ENCODE assay signal across 9 cellular contexts in the genomic region with DNA sequence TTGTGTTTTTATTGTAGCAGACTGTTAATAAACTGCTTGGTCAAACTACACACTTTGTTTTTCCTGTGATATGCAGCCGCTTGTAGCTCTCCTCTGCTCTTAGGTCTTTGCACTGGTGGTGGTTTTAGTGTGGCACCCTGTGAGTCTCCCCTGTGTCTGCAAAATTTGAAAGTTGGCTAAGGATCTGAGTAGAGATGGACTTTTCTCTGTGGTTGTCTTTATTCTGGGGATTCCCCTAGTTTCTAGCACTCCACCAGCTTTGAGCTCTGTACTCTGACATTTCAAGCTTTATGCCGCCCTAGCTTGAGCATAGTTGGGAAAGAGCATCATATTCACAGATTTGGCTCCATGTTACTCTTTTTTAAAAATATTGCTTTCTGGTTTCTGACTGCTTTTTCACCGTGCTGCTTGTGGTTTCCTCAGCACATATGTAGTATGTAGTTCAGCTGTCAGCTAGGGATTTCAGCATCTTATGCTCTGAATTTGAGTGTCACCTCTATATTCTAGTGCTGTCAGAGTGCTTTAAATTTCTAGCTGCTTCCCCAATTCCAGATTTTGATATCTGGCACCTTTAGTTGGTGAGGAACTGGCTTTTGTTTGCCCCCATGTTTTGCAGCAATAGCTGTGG. TPM values are rescaled to one million over a fixed set of nuclear protein-coding genes. Genes with fewer than 3 reads are reported as not detected.
DNase-seq lines count a peak whose midpoint lies in the region; ATAC-seq and TF ChIP-seq lines count a peak whose summit lies in the region.
"Had no signal": no experiment of that assay in that cellular context is flagged by ENCODE, and none has a peak within 500 bp of the region (broad histone marks: within the 10 kb centered on the region; RNA-seq: fewer than 3 reads in every experiment).

No MANE protein-coding gene starts in this region.

- H3K4me1 ChIP-seq in right cardiac atrium (ENCODE audit: control insufficient read depth, insufficient read depth, low read length): peaks cover 15% of the 10 kb centered on the region
- H3K4me1 ChIP-seq in transverse colon: peaks cover 0 to 63% (median 32%) of the 10 kb centered on the region in 4 donors

- H3K27ac ChIP-seq in right cardiac atrium (ENCODE audit: low read length): no peak overlapping the region
- H3K27ac ChIP-seq in transverse colon: no peak overlapping the region
- H3K27ac ChIP-seq: heart left ventricle had no signal

- H3K4me3 Mint-ChIP-seq in activated CD8-positive, alpha-beta T cell treated with anti-CD3 and anti-CD28 coated beads for 36 hours: no peak overlapping the region
- no peak overlapping the region for H3K4me3 Mint-ChIP-seq in endothelial cell (ENCODE audit: unreplicated experiment)

- H3K27me3 ChIP-seq in GM06990 (replicated peaks; ENCODE audit: control insufficient read depth, insufficient read depth, low read length) (no peaks in the 10 kb centered on the region), right cardiac atrium (ENCODE audit: control insufficient read depth, insufficient read depth) (no peaks in the 10 kb centered on the region), transverse colon (no peaks in the 10 kb centered on the region)
- H3K27me3 ChIP-seq: heart left ventricle had no signal

- peak overlapping the region; percentile 21 for H3K27ac Mint-ChIP-seq in activated CD8-positive, alpha-beta T cell treated with anti-CD3 and anti-CD28 coated beads for 36 hours
- H3K27ac Mint-ChIP-seq in endothelial cell (ENCODE audit: unreplicated experiment): no peak overlapping the region

- in situ Hi-C loops in transverse colon (cut with MboI; ENCODE audit: low pct_ligation_motif_present in 1 of 4, low pct_unique_long_range_greater_than_20kb in 1 of 4, low sequenced_read_pairs in 3 of 4): no loop called here

- peaks cover 20% of the 10 kb centered on the region for H3K36me3 Mint-ChIP-seq in activated CD8-positive, alpha-beta T cell treated with anti-CD3 and anti-CD28 coated beads for 36 hours (ENCODE audit: low read depth)
- H3K36me3 Mint-ChIP-seq in endothelial cell (ENCODE audit: low read depth, unreplicated experiment): no peaks in the 10 kb centered on the region

- TF ChIP-seq CTCF in GM06990 (IDR thresholded peaks at IDR 0.05; ENCODE audit: insufficient read depth, low read length, poor library complexity, severe bottlenecking) (no peak), endothelial cell (IDR thresholded peaks at IDR 0.05; ENCODE audit: unreplicated experiment) (no peak), transverse colon (IDR thresholded peaks at IDR 0.05) (no peak)
- TF ChIP-seq CTCF in activated CD8-positive, alpha-beta T cell treated with anti-CD3 and anti-CD28 coated beads for 36 hours (IDR thresholded peaks at IDR 0.05): no peak

- ATAC-seq in GM19324 (IDR thresholded peaks at IDR 0.05; ENCODE audit: low FRiP score, unreplicated experiment): peak; percentile 58
- peak; percentile 52 for ATAC-seq in HG02973 (IDR thresholded peaks at IDR 0.05; ENCODE audit: unreplicated experiment)
- peak; percentile 86 for ATAC-seq in activated CD8-positive, alpha-beta T cell treated with anti-CD3 and anti-CD28 coated beads for 36 hours
- no peak for ATAC-seq in sciatic nerve
- no peak for ATAC-seq in right cardiac atrium
- ATAC-seq: heart left ventricle had no signal

- H3K27me3 Mint-ChIP-seq in activated CD8-positive, alpha-beta T cell treated with anti-CD3 and anti-CD28 coated beads for 36 hours: no peaks in the 10 kb centered on the region
- peaks cover 2% of the 10 kb centered on the region for H3K27me3 Mint-ChIP-seq in endothelial cell (ENCODE audit: unreplicated experiment)

- peak overlapping the region; percentile 16; the same call in 1 of the 2 replicates for H3K4me3 ChIP-seq in GM06990 (replicated peaks; ENCODE audit: low read depth, low read length)
- H3K4me3 ChIP-seq in right cardiac atrium (ENCODE audit: low read length): no peak overlapping the region
- H3K4me3 ChIP-seq in transverse colon: no peak overlapping the region
- H3K4me3 ChIP-seq: heart left ventricle had no signal

- 81% methylated on average over 3 of the region's 3 CpGs for WGBS in right cardiac atrium
- WGBS in transverse colon (ENCODE audit: low coverage in 1 of 2), 2 donors: 64 to 67% methylated on average over 2 to 3 of the region's 3 CpGs

- H3K9me3 Mint-ChIP-seq in activated CD8-positive, alpha-beta T cell treated with anti-CD3 and anti-CD28 coated beads for 36 hours: peaks cover 15% of the 10 kb centered on the region
- no peaks in the 10 kb centered on the region for H3K9me3 Mint-ChIP-seq in endothelial cell (ENCODE audit: unreplicated experiment)

- H3K4me1 Mint-ChIP-seq in activated CD8-positive, alpha-beta T cell treated with anti-CD3 and anti-CD28 coated beads for 36 hours (ENCODE audit: low read depth): peaks cover 79% of the 10 kb centered on the region
- H3K4me1 Mint-ChIP-seq in endothelial cell (ENCODE audit: unreplicated experiment): peaks cover 26% of the 10 kb centered on the region

- H3K36me3 ChIP-seq in GM06990 (ENCODE audit: control insufficient read depth, insufficient read depth, low read length) (no peaks in the 10 kb centered on the region), transverse colon (no peaks in the 10 kb centered on the region)
- H3K36me3 ChIP-seq: heart left ventricle had no signal

- POLR2A ChIA-PET in activated CD8-positive, alpha-beta T cell treated with anti-CD3 and anti-CD28 coated beads for 36 hours (lab: Charles Lee): interaction anchor here (1.1 to 2.4 kb wide), 2 partner anchors 23 to 25 kb away, joined by 3 to 10 read pairs; a partner anchor contains a TSS

- no peak for TF ChIP-seq EP300 in transverse colon (IDR thresholded peaks at IDR 0.05; ENCODE audit: low read depth)

- H3K9me3 ChIP-seq in right cardiac atrium (ENCODE audit: control insufficient read depth, low read length) (peaks cover 2% of the 10 kb centered on the region), transverse colon (peaks cover 0 to 9% of the 10 kb centered on the region in 2 donors)

- DNase-seq in GM06990 (ENCODE audit: extremely low read depth, insufficient read length): no peak
- peak; percentile 33 for DNase-seq in activated CD8-positive, alpha-beta T cell treated with anti-CD3 and anti-CD28 coated beads for 36 hours
- DNase-seq in endothelial cell (ENCODE audit: low spot score): no peak
- no peak for DNase-seq in sciatic nerve (ENCODE audit: low spot score)
- no peak for DNase-seq in right cardiac atrium
- no peak for DNase-seq in transverse colon
- DNase-seq: heart left ventricle had no signal

- intact Hi-C loops in activated CD8-positive, alpha-beta T cell treated with anti-CD3 and anti-CD28 coated beads for 36 hours (cut with micrococcal nuclease): no loop called here
- intact Hi-C loops in sciatic nerve (cut with DNase I): no loop called here
- intact Hi-C loops in right cardiac atrium (cut with DNase I): no loop called here
- intact Hi-C loops in transverse colon (cut with DNase I; ENCODE audit: low total_unique reads): no loop called here

- CTCF ChIA-PET in activated CD8-positive, alpha-beta T cell treated with anti-CD3 and anti-CD28 coated beads for 36 hours (lab: Charles Lee): interaction anchor here (1.2 to 4.0 kb wide), 5 partner anchors 12 to 43 kb away, joined by 3 to 18 read pairs (median 4); no protein-coding TSS in a partner anchor

- TF ChIP-seq POLR2A in transverse colon (IDR thresholded peaks at IDR 0.05): no peak

RNA-seq across cellular contexts. Expression of a gene that starts 25.4 kb away (rescaled TPM):
- 10 to 100 TPM; 31.1 to 31.2 TPM for total RNA-seq in activated CD8-positive, alpha-beta T cell treated with anti-CD3 and anti-CD28 coated beads for 36 hours
- total RNA-seq in endothelial cell (ENCODE audit: unreplicated experiment) (66.7 TPM), sciatic nerve (40.3 TPM), right cardiac atrium (10 to 100 TPM; 33.5 to 42.0 (median 36.1) TPM), transverse colon (10 to 100 TPM; 23.6 to 40.8 (median 30.0) TPM)
- 6.0 TPM for polyA plus RNA-seq in right cardiac atrium

Comparison
In these comparisons a context has a peak if more than half of its experiments do, and no peak if none do; other contexts are left out.
1. ATAC-seq: peak in GM19324 (single experiment), HG02973 (single experiment) and activated CD8-positive, alpha-beta T cell treated with anti-CD3 and anti-CD28 coated beads for 36 hours (single experiment); none in sciatic nerve (single experiment) and right cardiac atrium (0 of 2).